Comparison of ENCODE assay signal across 31 cellular contexts in genomic region chr15:96540283-96540682, GRCh38.
"Had no signal": no experiment of that assay in that cellular context is flagged by ENCODE, and none has a peak within 500 bp of the region (broad histone marks: within the 10 kb centered on the region; RNA-seq: fewer than 3 reads in every experiment).

No MANE protein-coding gene starts in this region.

- H3K36me3 ChIP-seq: adrenal gland, ascending aorta, brain microvascular endothelial cell, breast epithelium, cardiac muscle cell had no signal

- H3K9me3 ChIP-seq: adrenal gland, ascending aorta, body of pancreas, breast epithelium had no signal

- H3K4me3 ChIP-seq: adrenal gland, ascending aorta, body of pancreas, breast epithelium, cardiac muscle cell had no signal

- DNase-seq: activated effector memory CD4-positive, alpha-beta T cell treated with anti-CD3 and anti-CD28 coated beads, Interleukin-2, amount 50 U/mL, for 16 hours; activated effector memory CD4-positive, alpha-beta T cell treated with Interleukin-2 at 50 U/mL for 16 hours; activated gamma-delta T cell; activated gamma-delta T cell treated with Interleukin-2 at 50 U/mL for 16 hours; activated naive CD4-positive, alpha-beta T cell; activated naive CD4-positive, alpha-beta T cell treated with anti-CD3 and anti-CD28 coated beads for 36 hours; activated naive CD4-positive, alpha-beta T cell treated with anti-CD3 and anti-CD28 coated beads, Interleukin-2, amount 10 ng/mL, durations not matched to agents 7 days and 5 days; activated naive CD4-positive, alpha-beta T cell treated with anti-CD3 and anti-CD28 coated beads, Interleukin-2, amount 50 U/mL, for 16 hours; activated naive CD4-positive, alpha-beta T cell treated with Interleukin-2 at 50 U/mL for 16 hours; activated naive CD8-positive, alpha-beta T cell treated with anti-CD3 and anti-CD28 coated beads for 36 hours; activated naive CD8-positive, alpha-beta T cell treated with anti-CD3 and anti-CD28 coated beads, Interleukin-2, amount 10 ng/mL, durations not matched to agents 7 days and 5 days; activated naive CD8-positive, alpha-beta T cell treated with anti-CD3 and anti-CD28 coated beads, Interleukin-2, amount 50 U/mL, for 24 hours; activated T-cell treated with anti-CD3 and anti-CD28 coated beads, Interleukin-2, amount 50 U/mL, for 24 hours; activated T-cell treated with anti-CD3 and anti-CD28 coated beads, Interleukin-2, amount 50 U/mL, for 4 hours; activated T-cell treated with anti-CD3 and anti-CD28 coated beads, Interleukin-2, amount 50 U/mL, for 48 hours; activated T-cell treated with anti-CD3 and anti-CD28 coated beads, Interleukin-2, amount 50 U/mL, for 72 hours; adrenal gland; amniotic stem cell; amygdala; anterior cingulate cortex; aorta; body of pancreas; brain microvascular endothelial cell; caudate nucleus; central memory CD4-positive, alpha-beta T cell; cerebellar nuclear complex had no signal

- H3K27me3 ChIP-seq: adrenal gland, ascending aorta, body of pancreas, brain microvascular endothelial cell, breast epithelium, cardiac muscle cell had no signal

- ATAC-seq: activated naive CD4-positive, alpha-beta T cell treated with anti-CD3 and anti-CD28 coated beads, Interleukin-2, amount 50 U/mL, for 72 hours; activated naive CD8-positive, alpha-beta T cell treated with anti-CD3 and anti-CD28 coated beads, Interleukin-2, amount 50 U/mL, for 24 hours; activated T-cell treated with anti-CD3 and anti-CD28 coated beads, Interleukin-2, amount 50 U/mL, for 4 hours; activated T-cell treated with anti-CD3 and anti-CD28 coated beads, Interleukin-2, amount 50 U/mL, for 72 hours; activated T-helper 17 cell treated with anti-CD3 and anti-CD28 coated beads, Interleukin-2, amount 50 U/mL, for 72 hours; body of pancreas had no signal

- H3K27ac ChIP-seq: adrenal gland, ascending aorta, body of pancreas, brain microvascular endothelial cell, breast epithelium, cardiac muscle cell had no signal

- H3K4me1 ChIP-seq: adrenal gland, ascending aorta, body of pancreas, breast epithelium had no signal
